Comparison of ENCODE assay signal across 8 cellular contexts in the genomic region with DNA sequence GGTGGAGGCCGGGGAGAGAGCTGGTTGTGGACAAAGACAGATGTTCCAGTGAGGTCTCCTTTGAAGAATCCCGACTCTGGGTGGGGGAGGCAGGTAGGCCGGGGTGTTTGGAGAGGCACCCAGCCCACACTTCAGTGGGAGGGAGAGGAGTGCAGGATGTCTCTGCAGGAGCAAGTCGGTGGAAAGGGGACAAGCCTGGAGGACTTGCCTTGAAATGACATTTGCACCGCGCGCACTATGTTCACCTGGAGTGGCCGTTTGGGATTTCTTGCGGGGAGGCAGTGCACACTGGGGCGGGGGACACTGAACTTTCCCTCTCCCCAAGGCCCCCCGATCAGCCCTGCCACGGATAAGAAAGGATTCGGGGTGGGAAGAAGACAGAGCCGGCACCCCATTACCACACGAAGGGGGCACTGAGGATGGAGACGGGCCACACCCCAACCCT. TPM values are rescaled to one million over a fixed set of nuclear protein-coding genes. Genes with fewer than 3 reads are reported as not detected.
DNase-seq lines count a peak whose midpoint lies in the region; ATAC-seq and TF ChIP-seq lines count a peak whose summit lies in the region.

No MANE protein-coding gene starts in this region.

- no peak for TF ChIP-seq EP300 in suprapubic skin (IDR thresholded peaks at IDR 0.05)

- DNase-seq in DMS53 (lab: John Stamatoyannopoulos, UW) (peak; percentile 36), DMS53 treated with DMSO at 0.1 percent for 48 hours (lab: John Stamatoyannopoulos, UW; ENCODE audit: unreplicated experiment) (no peak), astrocyte of the cerebellum (ENCODE audit: low read depth) (no peak), kidney epithelial cell (ENCODE audit: low read depth) (no peak), suprapubic skin (ENCODE audit: low spot score in 2 of 2) (peak in 1 of 2 donors; percentile 72), NCI-H2029 (lab: John Stamatoyannopoulos, UW) (no peak), hippocampal formation (lab: John Stamatoyannopoulos, UW) (no peak)

- TF ChIP-seq POLR2A in suprapubic skin (IDR thresholded peaks at IDR 0.05) = no peak

- in situ Hi-C loops in astrocyte of the cerebellum (cut with HindIII; ENCODE audit: low sequenced_read_pairs) = no loop called here

- TF ChIP-seq CTCF in astrocyte of the cerebellum (IDR thresholded peaks at IDR 0.05; ENCODE audit: low read depth, low read length, missing control alignments) (no peak), kidney epithelial cell (IDR thresholded peaks at IDR 0.05; ENCODE audit: insufficient read depth, low read length, poor library complexity, severe bottlenecking) (no peak), suprapubic skin (IDR thresholded peaks at IDR 0.05) (no peak)

- H3K27ac ChIP-seq in suprapubic skin = peak overlapping the region; percentile 67

- H3K9me3 ChIP-seq in suprapubic skin = no peaks in the 10 kb centered on the region

- WGBS in suprapubic skin = 50% methylated on average over 8 of the region's 16 CpGs

- ATAC-seq in GM21619 (IDR thresholded peaks at IDR 0.05; ENCODE audit: unreplicated experiment) = no peak

- H3K4me3 ChIP-seq in astrocyte of the cerebellum (ENCODE audit: low read depth, low read length) (peak overlapping the region; percentile 56), kidney epithelial cell (ENCODE audit: low read depth, low read length) (peak overlapping the region; percentile 74), suprapubic skin (peak overlapping the region; percentile 79)

- no peaks in the 10 kb centered on the region for H3K27me3 ChIP-seq in kidney epithelial cell (ENCODE audit: control insufficient read depth, insufficient read depth, low read length)
- no peaks in the 10 kb centered on the region for H3K27me3 ChIP-seq in suprapubic skin

- H3K36me3 ChIP-seq in kidney epithelial cell (ENCODE audit: control insufficient read depth, insufficient read depth, low read length) = no peaks in the 10 kb centered on the region
- no peaks in the 10 kb centered on the region for H3K36me3 ChIP-seq in suprapubic skin

- peaks cover 29% of the 10 kb centered on the region for H3K4me1 ChIP-seq in suprapubic skin

RNA-seq across cellular contexts. Expression of a gene that starts 1.0 kb away (rescaled TPM):
- total RNA-seq in kidney epithelial cell = 5.2 and 5.7 TPM in 2 replicates
- 10 to 100 TPM in 1 of 4 donors, 1 to 10 TPM in 3; 5.9 to 11.8 (median 6.9) TPM for total RNA-seq in suprapubic skin
